In the genomic region with DNA sequence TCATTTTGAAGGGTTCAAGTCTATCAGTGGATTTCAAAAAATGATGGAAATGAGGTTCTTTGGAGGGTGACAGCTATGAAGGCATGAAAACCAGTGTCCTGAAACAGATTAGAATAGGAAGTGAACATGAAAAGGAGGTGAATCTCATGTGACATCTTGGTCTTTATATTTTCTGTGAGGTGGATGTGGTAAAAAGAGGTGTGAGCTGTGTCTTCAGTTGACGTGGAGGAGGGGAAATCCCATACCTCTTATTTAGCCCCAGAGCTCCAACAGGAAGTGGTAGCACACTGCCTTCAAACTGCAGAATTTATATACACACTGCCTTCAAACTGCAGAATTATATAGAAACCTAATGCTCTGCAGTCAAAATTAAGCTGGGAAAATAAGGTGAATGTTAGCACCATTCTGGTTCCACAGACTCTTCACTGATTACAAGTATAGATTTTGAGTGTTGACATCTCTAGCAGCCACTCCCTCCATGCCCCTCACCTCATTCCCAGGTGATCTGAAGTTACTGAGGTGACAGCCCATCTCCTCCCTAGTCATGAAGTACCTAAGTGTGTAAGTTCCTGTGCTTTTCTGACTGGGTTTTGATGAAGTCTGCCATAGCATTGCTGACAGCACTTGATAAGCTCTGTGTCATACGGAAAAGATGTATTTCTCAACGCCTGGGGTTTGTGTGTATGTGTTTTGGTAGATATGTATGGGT, we compare ENCODE assay signal across 8 cellular contexts. TPM values are rescaled to one million over a fixed set of nuclear protein-coding genes. Genes with fewer than 3 reads are reported as not detected.
A peak's percentile ranks its signal among the peaks of the same experiment; 100 is the strongest.
DNase-seq lines count a peak whose midpoint lies in the region; ATAC-seq and TF ChIP-seq lines count a peak whose summit lies in the region.

No MANE protein-coding gene starts in this region.

- no peaks in the 10 kb centered on the region for H3K9me3 Mint-ChIP-seq in mesothelial cell of epicardium

- no peak overlapping the region for H3K4ac ChIP-seq in mesendoderm (ENCODE audit: low read depth, low read length)

- H3K79me1 ChIP-seq in mesendoderm (ENCODE audit: low read length), result peaks cover 15% of the 10 kb centered on the region

- no peak overlapping the region for H3K18ac ChIP-seq in mesendoderm (ENCODE audit: low read length)

- H3K27me3 ChIP-seq in mesendoderm (ENCODE audit: insufficient read depth, low read length, poor library complexity), result no peaks in the 10 kb centered on the region

- H3K9ac ChIP-seq in mesendoderm (ENCODE audit: low read length), result no peak overlapping the region

- no peak overlapping the region for H3K4me3 ChIP-seq in mesendoderm (ENCODE audit: low read length)

- H2BK5ac ChIP-seq in mesendoderm (ENCODE audit: low read length), result peak overlapping the region; percentile 20

- no peak overlapping the region for H3K23ac ChIP-seq in mesendoderm (ENCODE audit: low read length)

- H3K36me3 ChIP-seq in mesendoderm (ENCODE audit: control insufficient read depth, insufficient read depth, low read length), result no peaks in the 10 kb centered on the region

- no peak for TF ChIP-seq CTCF in mesothelial cell of epicardium (IDR thresholded peaks at IDR 0.05; ENCODE audit: unreplicated experiment)

- H3K56ac ChIP-seq in mesendoderm (ENCODE audit: low read length), result peak overlapping the region; percentile 56

- WGBS in mesendoderm (ENCODE audit: extremely low coverage, insufficient coverage, low lambda C conversion rate), result no CpG with 5 or more reads among the region's 3 CpGs

- no peak overlapping the region for H2BK15ac ChIP-seq in mesendoderm (replicated peaks; ENCODE audit: low read depth)

- H3K4me1 ChIP-seq in mesendoderm (ENCODE audit: control insufficient read depth, low read depth, low read length), result peaks cover 16% of the 10 kb centered on the region

- no peak overlapping the region for H2BK120ac ChIP-seq in mesendoderm (ENCODE audit: low read depth, low read length)

- no peaks in the 10 kb centered on the region for H3K36me3 Mint-ChIP-seq in mesothelial cell of epicardium

- H3K27me3 Mint-ChIP-seq in mesothelial cell of epicardium (ENCODE audit: low read depth), result no peaks in the 10 kb centered on the region

- H3K4me3 Mint-ChIP-seq in mesothelial cell of epicardium, result no peak overlapping the region

- H4K8ac ChIP-seq in mesendoderm (ENCODE audit: low read depth, low read length), result no peak overlapping the region

- peaks cover 36% of the 10 kb centered on the region for H3K4me1 Mint-ChIP-seq in mesothelial cell of epicardium

- no peak overlapping the region for H3K27ac Mint-ChIP-seq in mesothelial cell of epicardium

- no peak overlapping the region for H2AK5ac ChIP-seq in mesendoderm (ENCODE audit: low read length)

- DNase-seq in activated CD4-positive, alpha-beta T cell treated with anti-CD3 and anti-CD28 coated beads, Interleukin-2, amount 50 U/mL, for 1 hour, result peak; percentile 35
- DNase-seq in mesendoderm (no peak), cerebellum (ENCODE audit: low spot score) (no peak), mesothelial cell of epicardium (ENCODE audit: low spot score in 2 of 2, unreplicated experiment in 2 of 2) (no peak), DMS53 treated with DMSO at 0.1 percent for 48 hours (lab: John Stamatoyannopoulos, UW; ENCODE audit: unreplicated experiment) (no peak)

- H3K79me2 ChIP-seq in mesendoderm (ENCODE audit: control insufficient read depth, insufficient read depth, low read length), result peaks cover 20% of the 10 kb centered on the region

- H4K5ac ChIP-seq in mesendoderm (ENCODE audit: low read length), result no peak overlapping the region

- H3K4me2 ChIP-seq in mesendoderm (ENCODE audit: low read length), result no peak overlapping the region

- H3K27ac ChIP-seq in mesendoderm (ENCODE audit: low read depth, low read length), result no peak overlapping the region

- ATAC-seq in GM18868 (IDR thresholded peaks at IDR 0.05; ENCODE audit: unreplicated experiment) (peak; percentile 47), HG03175 (IDR thresholded peaks at IDR 0.05; ENCODE audit: unreplicated experiment) (peak; percentile 47), GM18909 (IDR thresholded peaks at IDR 0.05; ENCODE audit: poor library complexity, unreplicated experiment) (no peak)

RNA-seq across cellular contexts. Expression of gene RAB8B, which starts 2.6 kb away (rescaled TPM):
- polyA plus RNA-seq in mesendoderm (2013, experiment 1 of 2), result 47.0 TPM
- 45.5 TPM for polyA plus RNA-seq in mesendoderm (2013, experiment 2 of 2)
- total RNA-seq in cerebellum (61.5 TPM), mesothelial cell of epicardium (20.2 to 27.1 TPM (median 22.7 TPM) in 3 replicates)

RNA-seq across cellular contexts. Expression of gene RPS27L, which starts 34.8 kb away (rescaled TPM):
- polyA plus RNA-seq in mesendoderm (2013, experiment 1 of 2), result 106 TPM
- polyA plus RNA-seq in mesendoderm (2013, experiment 2 of 2), result 110 TPM
- total RNA-seq in cerebellum (15.7 TPM), mesothelial cell of epicardium (124 to 132 TPM (median 130 TPM) in 3 replicates)
